ENCODE assay signal across 35 cellular contexts in the genomic region with DNA sequence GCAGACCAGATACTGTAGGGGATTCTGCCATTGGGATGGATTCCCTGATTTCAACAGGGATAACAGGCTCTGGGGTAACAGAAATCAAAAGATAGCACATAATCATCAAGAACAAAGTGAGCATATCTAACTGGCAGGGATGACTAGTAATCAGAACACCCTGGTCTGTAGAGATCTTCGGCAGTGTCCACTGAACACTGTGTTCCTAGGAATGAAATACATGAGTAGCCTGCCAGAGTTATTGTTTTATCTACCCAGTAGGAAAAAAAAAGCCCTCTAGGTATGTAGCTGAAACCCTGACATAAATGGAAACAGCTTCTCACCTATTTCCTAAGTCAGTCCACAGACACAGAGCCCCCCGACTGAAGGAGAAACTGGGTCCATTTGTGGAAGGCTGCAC.
"Had no signal": no experiment of that assay in that cellular context is flagged by ENCODE, and none has a peak within 500 bp of the region (broad histone marks: within the 10 kb centered on the region; RNA-seq: fewer than 3 reads in every experiment).

No MANE protein-coding gene starts in this region.

- H3K4me1 Mint-ChIP-seq: activated B cell treated with CpG ODN at 0.5 μM for 24 hours; activated CD4-positive, alpha-beta T cell treated with anti-CD3 and anti-CD28 coated beads, Interleukin-2, amount 10 ng/mL, durations not matched to agents 24 days and 14 days; activated naive CD8-positive, alpha-beta T cell treated with anti-CD3 and anti-CD28 coated beads for 36 hours; activated T-helper 17 cell treated with anti-CD3 and anti-CD28 coated beads, Interleukin-2, amount 50 U/mL, for 72 hours; T-cell had no signal

- H3K4me3 Mint-ChIP-seq: activated B cell treated with CpG ODN at 0.5 μM for 24 hours; activated CD4-positive, alpha-beta memory T cell treated with anti-CD3 and anti-CD28 coated beads for 36 hours; activated CD4-positive, alpha-beta T cell treated with anti-CD3 and anti-CD28 coated beads, Interleukin-2, amount 10 ng/mL, durations not matched to agents 24 days and 14 days; activated CD8-positive, alpha-beta T cell treated with anti-CD3 and anti-CD28 coated beads for 36 hours; activated naive CD4-positive, alpha-beta T cell treated with anti-CD3 and anti-CD28 coated beads for 36 hours; activated naive CD8-positive, alpha-beta T cell treated with anti-CD3 and anti-CD28 coated beads for 36 hours; activated T-cell treated with anti-CD3 and anti-CD28 coated beads, Interleukin-2, amount 50 U/mL, for 4 hours; activated T-cell treated with anti-CD3 and anti-CD28 coated beads, Interleukin-2, amount 50 U/mL, for 72 hours; activated T-helper 1 cell treated with anti-CD3 and anti-CD28 coated beads, Interleukin-12 subunit alpha, Interleukin-12 subunit beta, Interleukin-2, Interleukin-4 antibody, amounts not matched to agents 30 ng/mL and 10 ng/mL and 1 ng/mL, durations not matched to agents 14 hours and 24 hours and 36 hours; activated T-helper 17 cell treated with anti-CD3 and anti-CD28 coated beads, Interleukin-2, amount 50 U/mL, for 72 hours; T-cell; T-helper 2 cell treated with Interferon-gamma antibody and Interleukin-4, amounts not matched to agents 5 μg/mL and 100 μg/mL, for 36 hours had no signal

- H3K4me3 ChIP-seq: adrenal gland, body of pancreas, breast epithelium had no signal

- H3K27ac Mint-ChIP-seq: activated B cell treated with CpG ODN at 0.5 μM for 24 hours; activated CD4-positive, alpha-beta memory T cell treated with anti-CD3 and anti-CD28 coated beads for 36 hours; activated CD4-positive, alpha-beta T cell treated with anti-CD3 and anti-CD28 coated beads, Interleukin-2, amount 10 ng/mL, durations not matched to agents 24 days and 14 days; activated CD8-positive, alpha-beta T cell treated with anti-CD3 and anti-CD28 coated beads for 36 hours; activated naive CD4-positive, alpha-beta T cell treated with anti-CD3 and anti-CD28 coated beads for 36 hours; activated naive CD4-positive, alpha-beta T cell treated with anti-CD3 and anti-CD28 coated beads, Interleukin-2, amount 50 U/mL, for 72 hours; activated naive CD8-positive, alpha-beta T cell treated with anti-CD3 and anti-CD28 coated beads for 36 hours; activated T-cell treated with anti-CD3 and anti-CD28 coated beads, Interleukin-2, amount 50 U/mL, for 72 hours; activated T-helper 1 cell treated with anti-CD3 and anti-CD28 coated beads, Interleukin-12 subunit alpha, Interleukin-12 subunit beta, Interleukin-2, Interleukin-4 antibody, amounts not matched to agents 30 ng/mL and 10 ng/mL and 1 ng/mL, durations not matched to agents 14 hours and 24 hours and 36 hours; activated T-helper 17 cell treated with anti-CD3 and anti-CD28 coated beads, Interleukin-2, amount 50 U/mL, for 72 hours; T-cell; T-helper 2 cell treated with Interferon-gamma antibody and Interleukin-4, amounts not matched to agents 5 μg/mL and 100 μg/mL, for 36 hours had no signal

- H3K36me3 Mint-ChIP-seq: activated CD4-positive, alpha-beta memory T cell treated with anti-CD3 and anti-CD28 coated beads for 36 hours; activated naive CD4-positive, alpha-beta T cell treated with anti-CD3 and anti-CD28 coated beads, Interleukin-2, amount 50 U/mL, for 72 hours; activated naive CD8-positive, alpha-beta T cell treated with anti-CD3 and anti-CD28 coated beads for 36 hours; T-cell had no signal

- DNase-seq: activated B cell treated with CpG ODN at 0.5 μM for 24 hours; activated CD4-positive, alpha-beta memory T cell treated with anti-CD3 and anti-CD28 coated beads for 36 hours; activated CD4-positive, alpha-beta T cell treated with anti-CD3 and anti-CD28 coated beads for 4 hours; activated CD4-positive, alpha-beta T cell treated with anti-CD3 and anti-CD28 coated beads, Interleukin-2, amount 10 ng/mL, durations not matched to agents 24 days and 14 days; activated CD4-positive, alpha-beta T cell treated with anti-CD3 and anti-CD28 coated beads, Interleukin-2, amount 50 U/mL, for 1 hour; activated CD4-positive, alpha-beta T cell treated with anti-CD3 and anti-CD28 coated beads, Interleukin-2, amount 50 U/mL, for 4 hours; activated CD4-positive, CD25-positive, alpha-beta regulatory T cell treated with anti-CD3 and anti-CD28 coated beads, Interleukin-2, amount 50 U/mL, for 72 hours; activated CD8-positive, alpha-beta memory T cell treated with anti-CD3 and anti-CD28 coated beads, Interleukin-2, amount 50 U/mL, for 4 hours; activated CD8-positive, alpha-beta T cell treated with anti-CD3 and anti-CD28 coated beads for 36 hours; activated effector memory CD4-positive, alpha-beta T cell treated with anti-CD3 and anti-CD28 coated beads, Interleukin-2, amount 50 U/mL, for 16 hours; activated gamma-delta T cell treated with Interleukin-2 at 50 U/mL for 16 hours; activated naive CD4-positive, alpha-beta T cell; activated naive CD4-positive, alpha-beta T cell treated with anti-CD3 and anti-CD28 coated beads for 36 hours; activated naive CD4-positive, alpha-beta T cell treated with anti-CD3 and anti-CD28 coated beads, Interleukin-2, amount 50 U/mL, for 16 hours; activated naive CD8-positive, alpha-beta T cell treated with anti-CD3 and anti-CD28 coated beads for 36 hours; activated T-cell treated with anti-CD3 and anti-CD28 coated beads for 4 hours; activated T-cell treated with anti-CD3 and anti-CD28 coated beads, Interleukin-2, amount 50 U/mL, for 1 hour; activated T-cell treated with anti-CD3 and anti-CD28 coated beads, Interleukin-2, amount 50 U/mL, for 4 hours; activated T-cell treated with anti-CD3 and anti-CD28 coated beads, Interleukin-2, amount 50 U/mL, for 72 hours; adrenal gland; amniotic stem cell; aorta; body of pancreas; brain microvascular endothelial cell; central memory CD4-positive, alpha-beta T cell; cerebellar nuclear complex; T-cell; T-helper 2 cell; T-helper 9 cell had no signal

- ATAC-seq: activated CD8-positive, alpha-beta T cell treated with anti-CD3 and anti-CD28 coated beads for 36 hours; activated naive CD4-positive, alpha-beta T cell treated with anti-CD3 and anti-CD28 coated beads, Interleukin-2, amount 50 U/mL, for 72 hours; activated T-cell treated with anti-CD3 and anti-CD28 coated beads, Interleukin-2, amount 50 U/mL, for 4 hours; activated T-cell treated with anti-CD3 and anti-CD28 coated beads, Interleukin-2, amount 50 U/mL, for 72 hours; activated T-helper 17 cell treated with anti-CD3 and anti-CD28 coated beads, Interleukin-2, amount 50 U/mL, for 72 hours; body of pancreas; T-cell had no signal

- H3K27ac ChIP-seq: adrenal gland, body of pancreas, brain microvascular endothelial cell, breast epithelium, VCaP had no signal

- H3K27me3 ChIP-seq: adrenal gland, body of pancreas, brain microvascular endothelial cell, breast epithelium had no signal

- H3K36me3 ChIP-seq: adrenal gland, brain microvascular endothelial cell, breast epithelium had no signal

- H3K4me1 ChIP-seq: adrenal gland, body of pancreas, breast epithelium had no signal

- H3K9me3 ChIP-seq: adrenal gland, body of pancreas, breast epithelium had no signal

- H3K27me3 Mint-ChIP-seq: activated B cell treated with CpG ODN at 0.5 μM for 24 hours; activated CD4-positive, alpha-beta memory T cell treated with anti-CD3 and anti-CD28 coated beads for 36 hours; activated CD4-positive, alpha-beta T cell treated with anti-CD3 and anti-CD28 coated beads, Interleukin-2, amount 10 ng/mL, durations not matched to agents 24 days and 14 days; activated CD8-positive, alpha-beta T cell treated with anti-CD3 and anti-CD28 coated beads for 36 hours; activated naive CD8-positive, alpha-beta T cell treated with anti-CD3 and anti-CD28 coated beads for 36 hours; activated T-helper 17 cell treated with anti-CD3 and anti-CD28 coated beads, Interleukin-2, amount 50 U/mL, for 72 hours; T-cell had no signal
